ENCODE assay signal across 8 cellular contexts in genomic region chr1:23825076-23825761, GRCh38. TPM values are rescaled to one million over a fixed set of nuclear protein-coding genes. Genes with fewer than 3 reads are reported as not detected.
A peak's percentile ranks its signal among the peaks of the same experiment; 100 is the strongest.
DNase-seq lines count a peak whose midpoint lies in the region; ATAC-seq and TF ChIP-seq lines count a peak whose summit lies in the region.

Gene HMGCL (minus strand): TSS chr1:23825429. CDS start chr1:23825415, 14 bp downstream.

- TF ChIP-seq CTCF in GM12865 (IDR thresholded peaks at IDR 0.05; ENCODE audit: insufficient read depth, low read depth, low read length, missing control alignments) = no peak
- no peak for TF ChIP-seq CTCF in astrocyte of the cerebellum (IDR thresholded peaks at IDR 0.05; ENCODE audit: low read depth, low read length, missing control alignments)
- no peak for TF ChIP-seq CTCF in hepatocyte (IDR thresholded peaks at IDR 0.05; ENCODE audit: poor library complexity)

- peak within 1 kb of the TSS; percentile 93 for H2AFZ ChIP-seq in hepatocyte

- peaks cover 8% of the 10 kb centered on the region for H3K4me1 ChIP-seq in hepatocyte (ENCODE audit: insufficient read depth)
- peaks cover 0 to 1% of the 10 kb centered on the region in 2 donors for H3K4me1 ChIP-seq in aorta (ENCODE audit: control insufficient read depth in 1 of 2, insufficient read depth in 2 of 2, low read length in 2 of 2)

- H3K4me3 ChIP-seq in GM12865 (ENCODE audit: low read depth, low read length) (peak within 1 kb of the TSS; percentile 96), astrocyte of the cerebellum (ENCODE audit: low read depth, low read length) (peak within 1 kb of the TSS; percentile 73), hepatocyte (peak within 1 kb of the TSS; percentile 74), aorta (ENCODE audit: low read length in 2 of 2) (peak within 1 kb of the TSS; percentile 36 to 91)

- H3K9me2 ChIP-seq in hepatocyte (replicated peaks; ENCODE audit: insufficient read depth) = no peaks in the 10 kb centered on the region

- DNase-seq in GM12865 (ENCODE audit: low read depth) (peak; percentile 93), NCI-H2081 (lab: John Stamatoyannopoulos, UW) (peak; percentile 89 to 93), T1000 (lab: John Stamatoyannopoulos, UW) (peak; percentile 82), astrocyte of the cerebellum (ENCODE audit: low read depth) (peak; percentile 71), hepatocyte (ENCODE audit: low spot score) (peak; percentile 97), renal cortical epithelial cell (ENCODE audit: low read depth) (peak; percentile 72), aorta (peak; percentile 95 to 96)

- H3K36me3 ChIP-seq in hepatocyte (replicated peaks; ENCODE audit: insufficient read depth, low read depth) (no peaks in the 10 kb centered on the region), aorta (ENCODE audit: control insufficient read depth in 1 of 2, insufficient read depth in 2 of 2, low read length in 1 of 2) (no peaks in the 10 kb centered on the region)

- intact Hi-C loops in aorta (cut with DNase I) = no loop called here

- peak; percentile 90 for ATAC-seq in HG02798 (IDR thresholded peaks at IDR 0.05; ENCODE audit: poor library complexity, unreplicated experiment)
- peak; percentile 97 for ATAC-seq in aorta (ENCODE audit: low FRiP score)

- H3K9me3 ChIP-seq in hepatocyte (ENCODE audit: low read depth) (no peaks in the 10 kb centered on the region), aorta (ENCODE audit: control insufficient read depth, low read length) (no peaks in the 10 kb centered on the region)

- H3K27me3 ChIP-seq in hepatocyte (no peaks in the 10 kb centered on the region), aorta (ENCODE audit: control insufficient read depth in 1 of 2, insufficient read depth in 2 of 2, low read length in 1 of 2) (no peaks in the 10 kb centered on the region)

- peak within 1 kb of the TSS; percentile 79 for H3K4me2 ChIP-seq in hepatocyte

- WGBS in hepatocyte (ENCODE audit: low lambda C conversion rate, missing lambda C conversion rate) = 2% methylated on average over 28 of the region's 42 CpGs
- 0% methylated on average over 40 to 42 of the region's 42 CpGs for WGBS in aorta, 2 donors

- in situ Hi-C loops in astrocyte of the cerebellum (cut with HindIII; ENCODE audit: low sequenced_read_pairs) = no loop called here

- H4K20me1 ChIP-seq in hepatocyte (ENCODE audit: insufficient read depth, poor library complexity, severe bottlenecking) = no peaks in the 10 kb centered on the region

- H3K79me2 ChIP-seq in hepatocyte = peaks cover 18% of the 10 kb centered on the region

- H3K27ac ChIP-seq in hepatocyte (peak within 1 kb of the TSS; percentile 97), aorta (ENCODE audit: low read depth in 1 of 2, low read length in 2 of 2) (peak within 1 kb of the TSS; percentile 47 to 66)

RNA-seq across cellular contexts. Expression of gene HMGCL, which starts in this region (rescaled TPM):
- total RNA-seq in hepatocyte (78.5 and 87.5 TPM in 2 replicates), renal cortical epithelial cell (60.8 and 63.7 TPM in 2 replicates), aorta (10 to 100 TPM; 22.4 to 36.8 TPM)
- polyA plus RNA-seq in hepatocyte (79.0 and 90.7 TPM in 2 replicates), aorta (10 to 100 TPM; 30.9 to 35.2 TPM)

Comparison
In these comparisons a context has a peak if more than half of its experiments do, and no peak if none do; other contexts are left out.
1. Peak in every context shown above with its lines: DNase-seq, ATAC-seq, H3K4me3 ChIP-seq and H3K27ac ChIP-seq.